ENCODE assay signal across 13 cellular contexts in genomic region chr2:146602856-146603255, GRCh38.
DNase-seq lines count a peak whose midpoint lies in the region; ATAC-seq lines count a peak whose summit lies in the region.
"Had no signal": no experiment of that assay in that cellular context is flagged by ENCODE, and none has a peak within 500 bp of the region (broad histone marks: within the 10 kb centered on the region; RNA-seq: fewer than 3 reads in every experiment).

No MANE protein-coding gene starts in this region.

- H3K4me2 ChIP-seq in skeletal muscle satellite cell (ENCODE audit: low read length): peak overlapping the region; percentile 25
- H3K4me2 ChIP-seq: BLaER1 treated with 17β-estradiol and CSF1 and Interleukin-3, amounts not matched to agents 10 nM and 100 nM had no signal

- no peak for ATAC-seq in GM18520 (IDR thresholded peaks at IDR 0.05; ENCODE audit: unreplicated experiment)
- ATAC-seq: K562 had no signal

- H3K27me3 ChIP-seq in skeletal muscle satellite cell (ENCODE audit: control insufficient read depth, insufficient read depth, low read length): no peaks in the 10 kb centered on the region
- H3K27me3 ChIP-seq: BLaER1 treated with 17β-estradiol and CSF1 and Interleukin-3, amounts not matched to agents 10 nM and 100 nM had no signal

- H3K4me1 ChIP-seq in skeletal muscle satellite cell (ENCODE audit: control insufficient read depth, insufficient read depth, low read length): peaks cover 7% of the 10 kb centered on the region
- H3K4me1 ChIP-seq: BLaER1 treated with 17β-estradiol and CSF1 and Interleukin-3, amounts not matched to agents 10 nM and 100 nM had no signal

- no peaks in the 10 kb centered on the region for H3K9me3 ChIP-seq in skeletal muscle satellite cell (replicated peaks; ENCODE audit: low read length)
- H3K9me3 ChIP-seq: BLaER1 treated with 17β-estradiol and CSF1 and Interleukin-3, amounts not matched to agents 10 nM and 100 nM had no signal

- H3K36me3 ChIP-seq in skeletal muscle satellite cell (ENCODE audit: insufficient read depth, low read length): no peaks in the 10 kb centered on the region
- H3K36me3 ChIP-seq: BLaER1 treated with 17β-estradiol and CSF1 and Interleukin-3, amounts not matched to agents 10 nM and 100 nM had no signal

- no peak overlapping the region for H3K4me3 ChIP-seq in skeletal muscle satellite cell (ENCODE audit: low read length)
- H3K4me3 ChIP-seq: BLaER1 treated with 17β-estradiol and CSF1 and Interleukin-3, amounts not matched to agents 10 nM and 100 nM; K562 had no signal

- DNase-seq in H4 (ENCODE audit: low spot score) (peak; percentile 18), amniotic epithelial cell (ENCODE audit: low read depth) (peak; percentile 68), fibroblast of peridontal ligament (ENCODE audit: extremely low read depth) (peak; percentile 71), ureter (ENCODE audit: low spot score) (no peak), NCI-H2196 (lab: John Stamatoyannopoulos, UW; ENCODE audit: unreplicated experiment) (no peak)
- DNase-seq: NCI-H1092, NCI-H1694 treated with DMSO at 0.1 percent for 48 hours, NCI-H774, SIG-M5 had no signal

- no peak overlapping the region for H3K9ac ChIP-seq in skeletal muscle satellite cell (ENCODE audit: low read depth, low read length)
- H3K9ac ChIP-seq: BLaER1 treated with 17β-estradiol and CSF1 and Interleukin-3, amounts not matched to agents 10 nM and 100 nM had no signal

Comparison
In these comparisons a context has a peak if more than half of its experiments do, and no peak if none do; other contexts are left out.
1. DNase-seq: peak in H4 (single experiment), amniotic epithelial cell (single experiment) and fibroblast of peridontal ligament (single experiment); none in ureter (single experiment) and NCI-H2196 (single experiment).